21 cellular contexts compared by ENCODE assay signal in genomic region chr1:209430107-209430506, GRCh38.
DNase-seq lines count a peak whose midpoint lies in the region; ATAC-seq and TF ChIP-seq lines count a peak whose summit lies in the region.
"Had no signal": no experiment of that assay in that cellular context is flagged by ENCODE, and none has a peak within 500 bp of the region (broad histone marks: within the 10 kb centered on the region; RNA-seq: fewer than 3 reads in every experiment).

No MANE protein-coding gene starts in this region.

- DNase-seq in breast epithelium (ENCODE audit: low spot score in 2 of 2) (no peak), esophagus muscularis mucosa (ENCODE audit: extremely low spot score) (no peak), NCI-H2227 (lab: John Stamatoyannopoulos, UW; ENCODE audit: unreplicated experiment) (no peak), hepatic stellate cell (ENCODE audit: low spot score) (no peak)
- DNase-seq: activated CD4-positive, alpha-beta T cell treated with anti-CD3 and anti-CD28 coated beads for 48 hours; activated naive CD4-positive, alpha-beta T cell treated with anti-CD3 and anti-CD28 coated beads, Interleukin-2, amount 10 ng/mL, durations not matched to agents 7 days and 5 days; dorsolateral prefrontal cortex; EL; erythroblast; gastrocnemius medialis; left ventricle myocardium inferior; mucosa of descending colon; NCI-H1048; NCI-H187; posterior cingulate gyrus; SJCRH30 had no signal

- peak overlapping the region; percentile 27; the same call in 1 of the 2 replicates for H3K9ac ChIP-seq in HUES48 (ENCODE audit: low read depth, low read length)
- no peak overlapping the region for H3K9ac ChIP-seq in iPS-18a (ENCODE audit: low read length)

- intact Hi-C loops in breast epithelium (cut with DNase I; ENCODE audit: low total_unique reads) (no loop called here), esophagus muscularis mucosa (cut with DNase I) (no loop called here)

- peaks cover 8% of the 10 kb centered on the region; the same call in 1 of the 2 replicates for H3K36me3 ChIP-seq in HUES48 (ENCODE audit: control insufficient read depth, insufficient read depth, low read length)
- no peaks in the 10 kb centered on the region for H3K36me3 ChIP-seq in breast epithelium
- H3K36me3 ChIP-seq in iPS-18a (ENCODE audit: control insufficient read depth, low read depth, low read length), result no peaks in the 10 kb centered on the region
- no peaks in the 10 kb centered on the region for H3K36me3 ChIP-seq in esophagus muscularis mucosa
- H3K36me3 ChIP-seq: gastrocnemius medialis, left ventricle myocardium inferior, SJCRH30 had no signal

- peaks cover 72% of the 10 kb centered on the region for H3K4me1 ChIP-seq in HUES48 (ENCODE audit: control insufficient read depth, insufficient read depth, low read length)
- peaks cover 3 to 8% of the 10 kb centered on the region in 2 donors for H3K4me1 ChIP-seq in breast epithelium
- H3K4me1 ChIP-seq in iPS-18a (ENCODE audit: control insufficient read depth, low read depth, low read length), result peaks cover 68% of the 10 kb centered on the region
- H3K4me1 ChIP-seq in esophagus muscularis mucosa, result no peaks in the 10 kb centered on the region
- H3K4me1 ChIP-seq: gastrocnemius medialis, left ventricle myocardium inferior had no signal

- H3K27ac ChIP-seq in HUES48 (ENCODE audit: low read depth, low read length), result no peak overlapping the region
- peak overlapping the region; percentile 75 to 92 for H3K27ac ChIP-seq in breast epithelium
- no peak overlapping the region for H3K27ac ChIP-seq in iPS-18a (ENCODE audit: low read length)
- peak overlapping the region; percentile 73 to 96 (median 83) for H3K27ac ChIP-seq in skin epidermis
- H3K27ac ChIP-seq in esophagus muscularis mucosa (replicated peaks in 1 of 4), result no peak overlapping the region
- H3K27ac ChIP-seq: C4-2B, dorsolateral prefrontal cortex, gastrocnemius medialis, left ventricle myocardium inferior, SJCRH30 had no signal

- H3K27me3 ChIP-seq in HUES48 (ENCODE audit: control insufficient read depth, insufficient read depth, low read length) (no peaks in the 10 kb centered on the region), breast epithelium (no peaks in the 10 kb centered on the region), iPS-18a (ENCODE audit: control insufficient read depth, insufficient read depth, low read length) (no peaks in the 10 kb centered on the region), esophagus muscularis mucosa (no peaks in the 10 kb centered on the region)
- H3K27me3 ChIP-seq: gastrocnemius medialis, SJCRH30 had no signal

- WGBS in esophagus muscularis mucosa, result 76% methylated on average over 3 of the region's 3 CpGs

- TF ChIP-seq POLR2A in breast epithelium (IDR thresholded peaks at IDR 0.05), result no peak
- no peak for TF ChIP-seq POLR2A in esophagus muscularis mucosa (IDR thresholded peaks at IDR 0.05; ENCODE audit: low read depth)

- TF ChIP-seq EP300 in esophagus muscularis mucosa (IDR thresholded peaks at IDR 0.05), result no peak

- H3K9me3 ChIP-seq in HUES48 (ENCODE audit: control insufficient read depth, insufficient read depth, low read length) (no peaks in the 10 kb centered on the region), breast epithelium (no peaks in the 10 kb centered on the region), iPS-18a (ENCODE audit: control insufficient read depth, low read depth, low read length) (no peaks in the 10 kb centered on the region), esophagus muscularis mucosa (no peaks in the 10 kb centered on the region)
- H3K9me3 ChIP-seq: gastrocnemius medialis, left ventricle myocardium inferior, mucosa of descending colon, SJCRH30 had no signal

- H3K4me3 ChIP-seq in HUES48 (ENCODE audit: low read depth, low read length), result peak overlapping the region; percentile 56
- H3K4me3 ChIP-seq in breast epithelium, result peak overlapping the region in 2 of 3 donors; percentile 64 to 74
- peak overlapping the region; percentile 29 for H3K4me3 ChIP-seq in iPS-18a (ENCODE audit: low read length)
- peak overlapping the region; percentile 23 to 53 (median 40) for H3K4me3 ChIP-seq in skin epidermis
- H3K4me3 ChIP-seq in esophagus muscularis mucosa, result no peak overlapping the region
- H3K4me3 ChIP-seq: dorsolateral prefrontal cortex, gastrocnemius medialis, left ventricle myocardium inferior, mucosa of descending colon, SJCRH30 had no signal

- ATAC-seq in GM21619 (IDR thresholded peaks at IDR 0.05; ENCODE audit: unreplicated experiment), result no peak
- ATAC-seq: gastrocnemius medialis, mucosa of descending colon had no signal

- TF ChIP-seq CTCF in breast epithelium (IDR thresholded peaks at IDR 0.05) (no peak), esophagus muscularis mucosa (IDR thresholded peaks at IDR 0.05) (no peak)

Comparison
In these comparisons a context has a peak if more than half of its experiments do, and no peak if none do; other contexts are left out.
1. H3K27ac ChIP-seq: peak in breast epithelium (2 of 2) and skin epidermis (21 of 21); none in HUES48 (single experiment), iPS-18a (single experiment) and esophagus muscularis mucosa (0 of 4).
2. H3K4me3 ChIP-seq: peak in HUES48 (single experiment), breast epithelium (2 of 3), iPS-18a (single experiment) and skin epidermis (7 of 7); none in esophagus muscularis mucosa (0 of 4).